In the genomic region with DNA sequence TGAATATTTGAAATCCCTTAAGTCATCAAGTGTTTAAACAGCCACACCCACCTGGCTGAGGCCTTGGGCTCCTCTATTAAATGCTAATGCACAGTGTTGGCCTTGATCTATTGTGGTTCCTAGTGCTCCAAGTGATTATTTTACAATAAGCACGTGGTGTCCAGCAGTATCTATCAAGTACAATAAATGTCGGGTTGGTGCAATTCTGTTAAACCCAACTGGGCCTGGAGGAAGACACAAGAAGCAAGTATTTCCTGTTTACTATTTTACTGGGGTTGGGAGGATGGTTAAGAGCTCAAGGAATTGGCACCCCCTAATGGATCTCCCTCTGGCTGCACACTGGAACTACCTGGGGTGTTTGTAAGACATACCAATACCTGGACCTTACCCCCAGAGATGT, we compare ENCODE assay signal across 19 cellular contexts.
DNase-seq lines count a peak whose midpoint lies in the region; ATAC-seq, FAIRE-seq and TF ChIP-seq lines count a peak whose summit lies in the region.
"Had no signal": no experiment of that assay in that cellular context is flagged by ENCODE, and none has a peak within 500 bp of the region (broad histone marks: within the 10 kb centered on the region; RNA-seq: fewer than 3 reads in every experiment).

No MANE protein-coding gene starts in this region.

- H3K27ac ChIP-seq in HepG2 (ENCODE audit: extremely low read length, insufficient read depth, low read length), result no peak overlapping the region
- H3K27ac ChIP-seq: heart left ventricle, thyroid gland had no signal

- H3K4me1 ChIP-seq in HepG2 (ENCODE audit: insufficient read depth, low read length), result peaks cover 29% of the 10 kb centered on the region

- WGBS in HepG2 (ENCODE audit: low lambda C conversion rate), result 0% methylated on average over 2 of the region's 2 CpGs

- intact Hi-C loops in Calu3 (cut with micrococcal nuclease; ENCODE audit: unreplicated experiment), result loop anchor here (1.0 to 2.0 kb wide), 5 partner anchors 46 to 290 kb away; a partner anchor contains a TSS
- intact Hi-C loops in HepG2 (cut with micrococcal nuclease; ENCODE audit: unreplicated experiment), result loop anchor here (1.0 to 5.0 kb wide), 2 partner anchors 167 to 290 kb away; no protein-coding TSS in a partner anchor
- intact Hi-C loops in Right ventricle myocardium superior (cut with DNase I), result no loop called here

- POLR2A ChIA-PET in HepG2 (lab: Yijun Ruan, JAX), result interaction anchor here (1.3 to 1.5 kb wide), 3 partner anchors 73 to 167 kb away, joined by 3 to 6 read pairs (median 6); no protein-coding TSS in a partner anchor

- TF ChIP-seq EP300 in HepG2 (IDR thresholded peaks at IDR 0.05; ENCODE audit: low read depth in 2 of 2, low read length in 2 of 2) (no peak), HepG2 (CRISPR knock-in tag; IDR thresholded peaks at IDR 0.05; ENCODE audit: borderline replicate concordance) (no peak)

- H2AFZ ChIP-seq in HepG2 (ENCODE audit: low read length), result no peak overlapping the region

- H3K27me3 Mint-ChIP-seq in Calu3 (ENCODE audit: unreplicated experiment), result peaks cover 16% of the 10 kb centered on the region
- H3K27me3 Mint-ChIP-seq in natural killer cell treated with Interleukin-12 subunit alpha and Interleukin-12 subunit beta and Interleukin-15 and Interleukin-18, amount 100 ng/mL, for 72 hours, result peaks cover 11 to 20% of the 10 kb centered on the region in 2 donors

- H3K79me2 ChIP-seq in HepG2 (ENCODE audit: insufficient read depth, low read length), result no peaks in the 10 kb centered on the region

- peak; percentile 49 for DNase-seq in Calu3
- peak; percentile 64 for DNase-seq in HT-29 (ENCODE audit: low spot score)
- DNase-seq in SW480 (ENCODE audit: low spot score), result peak; percentile 21
- DNase-seq in HepG2 (ENCODE audit: low spot score), result no peak
- DNase-seq in natural killer cell treated with Interleukin-12 subunit alpha and Interleukin-12 subunit beta and Interleukin-15 and Interleukin-18, amount 100 ng/mL, for 72 hours (ENCODE audit: low spot score), result no peak
- DNase-seq in Right ventricle myocardium superior, result no peak
- DNase-seq: activated CD4-positive, CD25-positive, alpha-beta regulatory T cell; activated naive CD4-positive, alpha-beta T cell treated with Interleukin-2 at 50 U/mL for 16 hours; heart left ventricle; NCI-H2081 treated with DMSO at 0.1 percent for 48 hours; NCI-H446 treated with DMSO at 0.1 percent for 48 hours; T-helper 9 cell had no signal

- peaks cover 20% of the 10 kb centered on the region for H3K4me1 Mint-ChIP-seq in Calu3 (ENCODE audit: low read depth, unreplicated experiment)
- H3K4me1 Mint-ChIP-seq in natural killer cell treated with Interleukin-12 subunit alpha and Interleukin-12 subunit beta and Interleukin-15 and Interleukin-18, amount 100 ng/mL, for 72 hours (ENCODE audit: low read depth in 2 of 2), result no peaks in the 10 kb centered on the region

- no peaks in the 10 kb centered on the region for H3K36me3 Mint-ChIP-seq in Calu3 (ENCODE audit: insufficient read depth, unreplicated experiment)
- no peaks in the 10 kb centered on the region for H3K36me3 Mint-ChIP-seq in natural killer cell treated with Interleukin-12 subunit alpha and Interleukin-12 subunit beta and Interleukin-15 and Interleukin-18, amount 100 ng/mL, for 72 hours

- no peaks in the 10 kb centered on the region for H4K20me1 ChIP-seq in HepG2 (ENCODE audit: insufficient read depth, low read length)

- no peak for FAIRE-seq in HepG2 (lab: Jason Lieb, UNC)
- FAIRE-seq: endothelial cell of umbilical vein had no signal

- ATAC-seq in HepG2, result peak; percentile 55; the same call in 1 of the 3 replicates
- no peak for ATAC-seq in natural killer cell treated with Interleukin-12 subunit alpha and Interleukin-12 subunit beta and Interleukin-15 and Interleukin-18, amount 100 ng/mL, for 72 hours
- no peak for ATAC-seq in Right ventricle myocardium superior (ENCODE audit: poor library complexity)
- ATAC-seq in GM18520 (IDR thresholded peaks at IDR 0.05; ENCODE audit: unreplicated experiment), result no peak
- no peak for ATAC-seq in GM19463 (IDR thresholded peaks at IDR 0.05; ENCODE audit: unreplicated experiment)
- ATAC-seq: activated CD8-positive, alpha-beta T cell treated with anti-CD3 and anti-CD28 coated beads, Interleukin-2, amount 10 ng/mL, durations not matched to agents 7 days and 5 days; heart left ventricle; naive thymus-derived CD4-positive, alpha-beta T cell had no signal

- H3K4me3 ChIP-seq in HepG2 (replicated peaks in 1 of 3; ENCODE audit: insufficient read depth in 1 of 3, low read depth in 2 of 3, low read length in 3 of 3), result no peak overlapping the region
- H3K4me3 ChIP-seq: heart left ventricle, thyroid gland had no signal

- 0 out of 2 replicates have a peak overlapping the region, but pooled peaks have one; percentile 39 for H3K4me2 ChIP-seq in HepG2 (ENCODE audit: low read depth, low read length)

- H3K27me3 ChIP-seq in HepG2 (ENCODE audit: control insufficient read depth in 1 of 2, insufficient read depth in 2 of 2, low read length in 2 of 2), result peaks cover 0 to 6% of the 10 kb centered on the region in 2 experiments; a peak in 3 of 5 replicates
- H3K27me3 ChIP-seq: thyroid gland had no signal

- CTCF ChIA-PET in Calu3 (lab: Charles Lee) (interaction anchor here (0.5 to 3.6 kb wide), 43 partner anchors 9 to 400 kb away, joined by 3 to 135 read pairs (median 6); a partner anchor contains a TSS), HepG2 (lab: Yijun Ruan, JAX; ENCODE audit: low intra/inter-chr PET ratio, low total read pairs) (interaction anchor here (0.8 to 2.1 kb wide), 2 partner anchors 116 to 167 kb away, joined by 3 to 9 read pairs; no protein-coding TSS in a partner anchor)

- H3K9ac ChIP-seq in HepG2 (ENCODE audit: insufficient read depth, low read depth, low read length), result no peak overlapping the region

- no peaks in the 10 kb centered on the region for H3K9me3 ChIP-seq in HepG2 (ENCODE audit: low read length)
- H3K9me3 ChIP-seq: thyroid gland had no signal

- in situ Hi-C loops in HepG2 (cut with HindIII; ENCODE audit: extremely low pct_ligation_motif_present, low pct_unique_long_range_greater_than_20kb), result no loop called here

- TF ChIP-seq CTCF in Calu3 (IDR thresholded peaks at IDR 0.05; ENCODE audit: unreplicated experiment) (no peak), HepG2 (CRISPR knock-in tag; IDR thresholded peaks at IDR 0.05) (no peak)

- no peak overlapping the region for H3K4me3 Mint-ChIP-seq in Calu3 (ENCODE audit: low read depth, unreplicated experiment)
- H3K4me3 Mint-ChIP-seq in natural killer cell treated with Interleukin-12 subunit alpha and Interleukin-12 subunit beta and Interleukin-15 and Interleukin-18, amount 100 ng/mL, for 72 hours, result no peak overlapping the region
- H3K4me3 Mint-ChIP-seq: activated CD8-positive, alpha-beta T cell treated with anti-CD3 and anti-CD28 coated beads, Interleukin-2, amount 10 ng/mL, durations not matched to agents 7 days and 5 days; stimulated activated naive CD8-positive, alpha-beta T cell treated with anti-CD3 and anti-CD28 coated beads, Interleukin-15, Interleukin-2, amounts not matched to agents 100 ng/mL and 50 ng/mL, for 24 hours had no signal

- H3K27ac Mint-ChIP-seq in Calu3 (ENCODE audit: unreplicated experiment), result no peak overlapping the region
- H3K27ac Mint-ChIP-seq in natural killer cell treated with Interleukin-12 subunit alpha and Interleukin-12 subunit beta and Interleukin-15 and Interleukin-18, amount 100 ng/mL, for 72 hours, result no peak overlapping the region
- H3K27ac Mint-ChIP-seq: activated CD8-positive, alpha-beta T cell treated with anti-CD3 and anti-CD28 coated beads, Interleukin-2, amount 10 ng/mL, durations not matched to agents 7 days and 5 days; naive thymus-derived CD4-positive, alpha-beta T cell; stimulated activated naive CD8-positive, alpha-beta T cell treated with anti-CD3 and anti-CD28 coated beads, Interleukin-15, Interleukin-2, amounts not matched to agents 100 ng/mL and 50 ng/mL, for 24 hours had no signal

- no peak for TF ChIP-seq RAD21 in HepG2 (CRISPR knock-in tag; IDR thresholded peaks at IDR 0.05)

- no peaks in the 10 kb centered on the region for H3K9me3 Mint-ChIP-seq in Calu3 (ENCODE audit: low read depth, unreplicated experiment)
- no peaks in the 10 kb centered on the region for H3K9me3 Mint-ChIP-seq in natural killer cell treated with Interleukin-12 subunit alpha and Interleukin-12 subunit beta and Interleukin-15 and Interleukin-18, amount 100 ng/mL, for 72 hours
- H3K9me3 Mint-ChIP-seq: naive thymus-derived CD4-positive, alpha-beta T cell; stimulated activated naive CD8-positive, alpha-beta T cell treated with anti-CD3 and anti-CD28 coated beads, Interleukin-15, Interleukin-2, amounts not matched to agents 100 ng/mL and 50 ng/mL, for 24 hours had no signal

- TF ChIP-seq POLR2A in HepG2 (IDR thresholded peaks at IDR 0.05; ENCODE audit: insufficient read depth in 1 of 2, low read depth in 2 of 2, low read length in 2 of 2), result no peak

- no peaks in the 10 kb centered on the region for H3K36me3 ChIP-seq in HepG2 (replicated peaks in 1 of 2; ENCODE audit: control insufficient read depth in 1 of 2, insufficient read depth in 2 of 2, low read length in 2 of 2)
- H3K36me3 ChIP-seq: heart left ventricle, thyroid gland had no signal

- BruUV-seq in Calu3 (replicated peaks; lab: Mats Ljungman, UMichigan) (no TSS peak), HepG2 (replicated peaks; lab: Mats Ljungman, UMichigan) (no TSS peak)

TF ChIP-seq in HepG2, 621 proteins besides CTCF, POLR2A, EP300 and RAD21:
- TF ChIP-seq STAG1 (CRISPR knock-in tag; IDR thresholded peaks at IDR 0.05) (peak; percentile 26), MTF1 (CRISPR knock-in tag; IDR thresholded peaks at IDR 0.05) (no peak)

Comparison
In these comparisons a context has a peak if more than half of its experiments do, and no peak if none do; other contexts are left out.
1. DNase-seq: peak in Calu3 (single experiment), HT-29 (single experiment) and SW480 (single experiment); none in HepG2 (single experiment), natural killer cell treated with Interleukin-12 subunit alpha and Interleukin-12 subunit beta and Interleukin-15 and Interleukin-18, amount 100 ng/mL, for 72 hours (single experiment) and Right ventricle myocardium superior (single experiment).